In the genomic region with DNA sequence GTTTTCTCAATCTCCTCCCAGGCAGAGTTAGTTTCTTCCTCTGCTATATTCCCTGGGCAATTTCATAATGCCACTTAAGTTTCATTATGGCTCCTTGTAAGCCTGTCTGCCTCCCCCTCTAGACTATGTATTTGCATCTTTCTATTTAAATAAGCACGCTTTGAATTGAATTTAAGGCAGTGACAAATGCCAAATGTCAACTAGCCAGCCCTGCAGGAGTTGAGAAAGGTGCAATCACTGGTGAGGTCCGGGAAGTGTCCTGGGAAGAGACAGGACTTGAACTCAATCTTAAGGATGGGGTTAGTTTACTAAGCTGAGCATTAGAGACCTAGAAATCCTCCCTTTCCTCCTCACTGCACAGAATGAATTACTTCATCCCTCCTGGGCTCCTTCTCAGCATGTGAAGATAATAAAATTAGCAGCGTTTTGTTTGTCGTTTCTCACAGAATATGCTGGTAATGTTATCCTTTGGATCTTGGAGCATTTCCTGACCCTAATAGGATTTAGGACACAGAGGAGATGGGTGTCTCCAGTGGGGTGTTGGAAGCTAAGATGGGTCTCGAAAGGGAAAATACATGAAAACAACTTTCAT, we compare ENCODE assay signal across 8 cellular contexts. TPM values are rescaled to one million over a fixed set of nuclear protein-coding genes. Genes with fewer than 3 reads are reported as not detected.
DNase-seq lines count a peak whose midpoint lies in the region; ATAC-seq and TF ChIP-seq lines count a peak whose summit lies in the region.

No MANE protein-coding gene starts in this region.

- no peak for DNase-seq in CD4-positive, alpha-beta T cell
- DNase-seq in HFF-Myc (ENCODE audit: extremely low read depth, low read depth) (no peak), substantia nigra (lab: John Stamatoyannopoulos, UW) (no peak), sciatic nerve (ENCODE audit: low spot score) (no peak), EL (no peak)
- no peak for DNase-seq in activated naive CD8-positive, alpha-beta T cell treated with anti-CD3 and anti-CD28 coated beads, Interleukin-2, amount 10 ng/mL, durations not matched to agents 7 days and 5 days

- intact Hi-C loops in CD4-positive, alpha-beta T cell (cut with DNase I, micrococcal nuclease), result loop anchor here in 1 of 2 experiments (10.0 kb wide), 1 partner anchor 456 kb away; the partner anchor contains the start of gene EIF3M
- intact Hi-C loops in sciatic nerve (cut with DNase I), result no loop called here

- POLR2A ChIA-PET in CD4-positive, alpha-beta T cell (lab: Charles Lee), result interaction anchor here (2.2 to 2.9 kb wide), 3 partner anchors 10 to 25 kb away, joined by 8 to 34 read pairs (median 23); partner anchors contain the start of gene DEPDC7
- POLR2A ChIA-PET in activated naive CD8-positive, alpha-beta T cell treated with anti-CD3 and anti-CD28 coated beads, Interleukin-2, amount 10 ng/mL, durations not matched to agents 7 days and 5 days (lab: Charles Lee), result interaction anchor here (2.3 kb wide), 1 partner anchor 24 kb away, joined by 17 read pairs; the partner anchor contains the start of gene DEPDC7

- CTCF ChIA-PET in CD4-positive, alpha-beta T cell (lab: Charles Lee), result interaction anchor here (1.4 kb wide), 1 partner anchor 148 kb away, joined by 4 read pairs; the partner anchor contains the start of gene QSER1

- peaks cover 9 to 16% of the 10 kb centered on the region in 2 donors for H3K36me3 ChIP-seq in muscle layer of duodenum (ENCODE audit: control insufficient read depth in 1 of 2, insufficient read depth in 2 of 2, low read length in 2 of 2)

- peak overlapping the region; percentile 79 for H3K4me3 ChIP-seq in HFF-Myc (replicated peaks; ENCODE audit: low read depth, low read length)
- peak overlapping the region; percentile 75 to 90 for H3K4me3 ChIP-seq in muscle layer of duodenum (ENCODE audit: low read depth in 1 of 2, low read length in 2 of 2)

- no peak for ATAC-seq in CD4-positive, alpha-beta T cell (ENCODE audit: poor library complexity)
- ATAC-seq in activated naive CD8-positive, alpha-beta T cell treated with anti-CD3 and anti-CD28 coated beads, Interleukin-2, amount 10 ng/mL, durations not matched to agents 7 days and 5 days (ENCODE audit: low read depth), result no peak
- ATAC-seq in HG03025 (IDR thresholded peaks at IDR 0.05; ENCODE audit: low FRiP score, unreplicated experiment) (no peak), sciatic nerve (no peak)

- peak overlapping the region; percentile 91 for H3K4me3 Mint-ChIP-seq in CD4-positive, alpha-beta T cell
- H3K4me3 Mint-ChIP-seq in activated naive CD8-positive, alpha-beta T cell treated with anti-CD3 and anti-CD28 coated beads, Interleukin-2, amount 10 ng/mL, durations not matched to agents 7 days and 5 days, result peak overlapping the region; percentile 90

- H3K9me3 ChIP-seq in CD4-positive, alpha-beta T cell (ENCODE audit: control insufficient read depth, low read length), result no peaks in the 10 kb centered on the region
- H3K9me3 ChIP-seq in muscle layer of duodenum (ENCODE audit: control insufficient read depth in 1 of 2, low read length in 2 of 2), result no peaks in the 10 kb centered on the region

- no peak for TF ChIP-seq CTCF in CD4-positive, alpha-beta T cell (IDR thresholded peaks at IDR 0.05)
- TF ChIP-seq CTCF in HFF-Myc (IDR thresholded peaks at IDR 0.05; ENCODE audit: low read depth, low read length, missing control alignments), result no peak

- no peaks in the 10 kb centered on the region for H3K27me3 ChIP-seq in CD4-positive, alpha-beta T cell (ENCODE audit: control insufficient read depth, insufficient read depth, low read length)
- no peaks in the 10 kb centered on the region for H3K27me3 ChIP-seq in muscle layer of duodenum (ENCODE audit: low read depth, low read length)

- no peaks in the 10 kb centered on the region for H3K9me3 Mint-ChIP-seq in CD4-positive, alpha-beta T cell
- no peaks in the 10 kb centered on the region for H3K9me3 Mint-ChIP-seq in activated naive CD8-positive, alpha-beta T cell treated with anti-CD3 and anti-CD28 coated beads, Interleukin-2, amount 10 ng/mL, durations not matched to agents 7 days and 5 days

- no peaks in the 10 kb centered on the region for H3K27me3 Mint-ChIP-seq in CD4-positive, alpha-beta T cell
- H3K27me3 Mint-ChIP-seq in activated naive CD8-positive, alpha-beta T cell treated with anti-CD3 and anti-CD28 coated beads, Interleukin-2, amount 10 ng/mL, durations not matched to agents 7 days and 5 days, result no peaks in the 10 kb centered on the region

- H3K4me1 ChIP-seq in muscle layer of duodenum (ENCODE audit: control insufficient read depth in 1 of 2, insufficient read depth in 2 of 2, low read length in 2 of 2), result peaks cover 6 to 9% of the 10 kb centered on the region in 2 donors

- peaks cover 27% of the 10 kb centered on the region for H3K36me3 Mint-ChIP-seq in CD4-positive, alpha-beta T cell (ENCODE audit: low read depth)
- peaks cover 9% of the 10 kb centered on the region for H3K36me3 Mint-ChIP-seq in activated naive CD8-positive, alpha-beta T cell treated with anti-CD3 and anti-CD28 coated beads, Interleukin-2, amount 10 ng/mL, durations not matched to agents 7 days and 5 days

- peak overlapping the region; percentile 95 for H3K27ac Mint-ChIP-seq in CD4-positive, alpha-beta T cell
- H3K27ac Mint-ChIP-seq in activated naive CD8-positive, alpha-beta T cell treated with anti-CD3 and anti-CD28 coated beads, Interleukin-2, amount 10 ng/mL, durations not matched to agents 7 days and 5 days, result peak overlapping the region; percentile 92

- H3K4me1 Mint-ChIP-seq in CD4-positive, alpha-beta T cell (ENCODE audit: low read depth), result peaks cover 17% of the 10 kb centered on the region
- H3K4me1 Mint-ChIP-seq in activated naive CD8-positive, alpha-beta T cell treated with anti-CD3 and anti-CD28 coated beads, Interleukin-2, amount 10 ng/mL, durations not matched to agents 7 days and 5 days, result peaks cover 15% of the 10 kb centered on the region

- no peak overlapping the region for H3K27ac ChIP-seq in CD4-positive, alpha-beta T cell (ENCODE audit: low read depth, low read length)
- no peak overlapping the region for H3K27ac ChIP-seq in muscle layer of duodenum (ENCODE audit: low read length)
- no peak overlapping the region for H3K27ac ChIP-seq in substantia nigra (ENCODE audit: low read depth, low read length, poor library complexity, severe bottlenecking)

RNA-seq across cellular contexts. Expression of gene TCP11L1, which starts 1.6 kb away (rescaled TPM):
- total RNA-seq in CD4-positive, alpha-beta T cell, result 10 to 100 TPM in 1 of 2 experiments, 1 to 10 TPM in 1; 9.8 to 11.9 TPM
- total RNA-seq in activated naive CD8-positive, alpha-beta T cell treated with anti-CD3 and anti-CD28 coated beads, Interleukin-2, amount 10 ng/mL, durations not matched to agents 7 days and 5 days, result 10 to 100 TPM; 21.2 to 21.5 TPM
- total RNA-seq in sciatic nerve, result 36.5 TPM

RNA-seq across cellular contexts. Expression of gene DEPDC7, which starts 25.3 kb away (rescaled TPM):
- 1 to 10 TPM; 2.9 to 3.1 TPM for total RNA-seq in CD4-positive, alpha-beta T cell
- total RNA-seq in activated naive CD8-positive, alpha-beta T cell treated with anti-CD3 and anti-CD28 coated beads, Interleukin-2, amount 10 ng/mL, durations not matched to agents 7 days and 5 days, result 1 to 10 TPM; 2.7 to 3.6 TPM
- total RNA-seq in sciatic nerve, result 12.3 TPM
